In the genomic region with DNA sequence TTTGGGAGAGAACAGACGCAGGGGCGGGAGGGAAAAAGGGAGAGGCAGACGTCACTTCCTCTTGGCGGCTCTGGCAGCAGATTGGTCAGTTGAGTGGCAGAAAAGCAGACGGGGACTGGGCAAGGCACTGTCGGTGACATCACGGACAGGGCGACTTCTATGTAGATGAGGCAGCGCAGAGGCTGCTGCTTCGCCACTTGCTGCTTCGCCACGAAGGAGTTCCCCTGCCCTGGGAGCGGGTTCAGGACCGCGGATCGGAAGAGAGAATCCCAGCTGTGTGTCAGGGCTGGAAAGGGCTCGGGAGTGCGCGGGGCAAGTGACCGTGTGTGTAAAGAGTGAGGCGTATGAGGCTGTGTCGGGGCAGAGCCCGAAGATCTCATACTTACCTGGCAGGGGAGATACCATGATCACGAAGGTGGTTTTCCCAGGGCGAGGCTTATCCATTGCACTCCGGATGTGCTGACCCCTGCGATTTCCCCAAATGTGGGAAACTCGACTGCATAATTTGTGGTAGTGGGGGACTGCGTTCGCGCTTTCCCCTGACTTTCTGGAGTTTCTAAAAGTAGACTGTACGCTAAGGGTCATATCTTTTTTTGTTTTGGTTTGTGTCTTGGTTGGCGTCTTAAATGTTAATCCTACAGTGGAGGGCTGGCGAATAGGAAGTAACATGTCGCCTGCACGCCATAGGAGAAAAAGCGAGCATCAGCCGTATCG, we compare ENCODE assay signal across 8 cellular contexts. TPM values are rescaled to one million over a fixed set of nuclear protein-coding genes. Genes with fewer than 3 reads are reported as not detected.
A peak's percentile ranks its signal among the peaks of the same experiment; 100 is the strongest.
DNase-seq lines count a peak whose midpoint lies in the region; ATAC-seq and TF ChIP-seq lines count a peak whose summit lies in the region.
"Not testable (repeated sequence)": the region's sequence is repeated elsewhere in the genome, so short reads cannot be mapped to it uniquely, and the experiment has no call there.

Gene RNU1-2 (plus strand): TSS at position 379 of the 714 bp plus-strand sequence.

- peak within 1 kb of the TSS; percentile 98 for H3K9ac ChIP-seq in smooth muscle cell (ENCODE audit: low read depth)

- 1% methylated on average over 24 of the region's 39 CpGs for whole genome bisulfite sequencing in smooth muscle cell (ENCODE audit: low lambda C conversion rate)

- H3K9me3 ChIP-seq in smooth muscle cell (replicated peaks; ENCODE audit: low read depth) = not testable (repeated sequence)

- DNase-seq in AG10803 (ENCODE audit: low read depth) (peak; percentile 100), NCI-H446 (lab: John Stamatoyannopoulos, UW) (peak; percentile 97 to 98), caudate nucleus (lab: John Stamatoyannopoulos, UW) (peak in 57 of 61 donors; percentile 9 to 99 (median 86)), inferior parietal cortex (ENCODE audit: extremely low spot score) (peak; percentile 86), smooth muscle cell (lab: John Stamatoyannopoulos, UW; ENCODE audit: unreplicated experiment) (peak; percentile 71)
- DNase-seq in activated CD4-positive, CD25-positive, alpha-beta regulatory T cell (lab: John Stamatoyannopoulos, UW) = peak; percentile 50 to 74 (median 63)

- H3K27me3 ChIP-seq in smooth muscle cell (ENCODE audit: low read depth) = not testable (repeated sequence)

- H3K4me1 ChIP-seq in smooth muscle cell (ENCODE audit: low read depth) = not testable (repeated sequence)

- H4K20me1 ChIP-seq in smooth muscle cell (ENCODE audit: low read depth) = not testable (repeated sequence)

- H3K4me3 ChIP-seq in AG10803 (ENCODE audit: low read length) (peak within 1 kb of the TSS; percentile 44), smooth muscle cell (peak within 1 kb of the TSS; percentile 44)

- peak within 1 kb of the TSS; percentile 85 for H3K27ac ChIP-seq in caudate nucleus (ENCODE audit: low read depth, low read length)
- H3K27ac ChIP-seq in smooth muscle cell (ENCODE audit: low read depth) = peak within 1 kb of the TSS; percentile 97

- TF ChIP-seq CTCF in AG10803 (conservative IDR thresholded peaks at IDR 0.05; ENCODE audit: low read length); smooth muscle cell (IDR thresholded peaks at IDR 0.05; ENCODE audit: borderline replicate concordance, insufficient read depth, poor library complexity, severe bottlenecking): not testable (repeated sequence)

- peak; percentile 99 for ATAC-seq in GM19035 (IDR thresholded peaks at IDR 0.05; ENCODE audit: unreplicated experiment)
- ATAC-seq in HG03354 (IDR thresholded peaks at IDR 0.05; ENCODE audit: poor library complexity, severe bottlenecking, unreplicated experiment) = peak; percentile 99

- not testable (repeated sequence) for H3K79me2 ChIP-seq in smooth muscle cell (ENCODE audit: low read depth)

- H2AFZ ChIP-seq in smooth muscle cell (ENCODE audit: low read depth) = not testable (repeated sequence)

- not testable (repeated sequence) for H3K36me3 ChIP-seq in smooth muscle cell (ENCODE audit: low read depth)

- peak within 1 kb of the TSS; percentile 82 for H3K4me2 ChIP-seq in smooth muscle cell

- not testable (repeated sequence) for H3F3A ChIP-seq in smooth muscle cell (ENCODE audit: low read depth)

RNA-seq across cellular contexts. Expression of gene RNU1-2, which starts in this region (rescaled TPM):
- under 0.01 TPM in 2 replicates for total RNA-seq in smooth muscle cell
- polyA plus RNA-seq in smooth muscle cell = 4.2 and 6.4 TPM in 2 replicates

Comparison
In these comparisons a context has a peak if more than half of its experiments do, and no peak if none do; other contexts are left out.
1. Peak in every context shown above with its lines: DNase-seq, ATAC-seq, H3K4me3 ChIP-seq and H3K27ac ChIP-seq.